2 cellular contexts compared by ENCODE assay signal in the genomic region with DNA sequence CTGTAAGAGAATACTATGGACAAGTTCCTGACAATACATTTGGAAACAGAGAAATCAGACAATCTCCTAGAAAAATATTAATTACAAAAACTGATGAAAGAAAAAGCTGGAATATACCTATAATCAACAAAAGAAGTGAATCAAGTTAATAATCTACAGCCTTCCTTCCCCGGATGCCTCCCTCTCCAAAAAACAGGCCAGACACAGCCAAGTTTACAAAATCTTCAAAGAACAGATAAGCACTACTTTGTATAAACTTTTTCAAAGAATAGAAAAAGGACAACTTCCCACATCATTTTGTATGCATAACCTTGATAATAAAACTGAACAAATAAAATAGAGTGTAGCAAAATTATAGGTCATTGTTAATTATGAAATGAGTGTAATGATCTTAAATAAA.
TF ChIP-seq lines count a peak whose summit lies in the region.

No MANE protein-coding gene starts in this region.

TF ChIP-seq in K562, 482 proteins besides CTCF, POLR2A, EP300 and RAD21:
- TF ChIP-seq, protein P1, sequence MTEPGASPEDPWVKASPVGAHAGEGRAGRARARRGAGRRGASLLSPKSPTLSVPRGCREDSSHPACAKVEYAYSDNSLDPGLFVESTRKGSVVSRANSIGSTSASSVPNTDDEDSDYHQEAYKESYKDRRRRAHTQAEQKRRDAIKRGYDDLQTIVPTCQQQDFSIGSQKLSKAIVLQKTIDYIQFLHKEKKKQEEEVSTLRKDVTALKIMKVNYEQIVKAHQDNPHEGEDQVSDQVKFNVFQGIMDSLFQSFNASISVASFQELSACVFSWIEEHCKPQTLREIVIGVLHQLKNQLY (CRISPR knock-in tag; conservative IDR thresholded peaks at IDR 0.05) = no peak
- no peak for TF ChIP-seq MEF2D (tag; conservative IDR thresholded peaks at IDR 0.05; ENCODE audit: low read depth)
- TF ChIP-seq MXI1 (IDR thresholded peaks at IDR 0.05; ENCODE audit: low read depth, low read length) = no peak
- no peak for TF ChIP-seq ZNF41 (CRISPR knock-in tag; conservative IDR thresholded peaks at IDR 0.05)
- TF ChIP-seq SMARCA4 (IDR thresholded peaks at IDR 0.05) = no peak
- TF ChIP-seq MEF2A (IDR thresholded peaks at IDR 0.05; ENCODE audit: control insufficient read depth, low read depth, low read length) = no peak
- no peak for TF ChIP-seq MAFK (IDR thresholded peaks at IDR 0.05; ENCODE audit: low read length)
- no peak for TF ChIP-seq EP400 (IDR thresholded peaks at IDR 0.05)
- no peak for TF ChIP-seq XRCC3 (IDR thresholded peaks at IDR 0.05)
- TF ChIP-seq OTX1 (CRISPR knock-in tag; IDR thresholded peaks at IDR 0.05) = no peak
- TF ChIP-seq TAF9B (IDR thresholded peaks at IDR 0.05; ENCODE audit: partially characterized antibody) = no peak
- no peak for TF ChIP-seq SIN3A (IDR thresholded peaks at IDR 0.05; ENCODE audit: borderline replicate concordance in 2 of 2, control insufficient read depth in 1 of 2, low read depth in 2 of 2, low read length in 2 of 2)
- TF ChIP-seq, protein P2, sequence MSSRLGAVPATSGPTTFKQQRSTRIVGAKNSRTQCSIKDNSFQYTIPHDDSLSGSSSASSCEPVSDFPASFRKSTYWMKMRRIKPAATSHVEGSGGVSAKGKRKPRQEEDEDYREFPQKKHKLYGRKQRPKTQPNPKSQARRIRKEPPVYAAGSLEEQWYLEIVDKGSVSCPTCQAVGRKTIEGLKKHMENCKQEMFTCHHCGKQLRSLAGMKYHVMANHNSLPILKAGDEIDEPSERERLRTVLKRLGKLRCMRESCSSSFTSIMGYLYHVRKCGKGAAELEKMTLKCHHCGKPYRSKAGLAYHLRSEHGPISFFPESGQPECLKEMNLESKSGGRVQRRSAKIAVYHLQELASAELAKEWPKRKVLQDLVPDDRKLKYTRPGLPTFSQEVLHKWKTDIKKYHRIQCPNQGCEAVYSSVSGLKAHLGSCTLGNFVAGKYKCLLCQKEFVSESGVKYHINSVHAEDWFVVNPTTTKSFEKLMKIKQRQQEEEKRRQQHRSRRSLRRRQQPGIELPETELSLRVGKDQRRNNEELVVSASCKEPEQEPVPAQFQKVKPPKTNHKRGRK (tag; IDR thresholded peaks at IDR 0.05) = no peak
- no peak for TF ChIP-seq SREBF1 (IDR thresholded peaks at IDR 0.05; ENCODE audit: borderline replicate concordance, low read depth, low read length)
- no peak for TF ChIP-seq POLR2AphosphoS2 (IDR thresholded peaks at IDR 0.05; ENCODE audit: low read length)
- TF ChIP-seq FOXJ3 (CRISPR knock-in tag; IDR thresholded peaks at IDR 0.05) = no peak
- TF ChIP-seq STAG1 (CRISPR knock-in tag; IDR thresholded peaks at IDR 0.05; ENCODE audit: borderline replicate concordance) = no peak
- no peak for TF ChIP-seq ZHX1 (conservative IDR thresholded peaks at IDR 0.05; ENCODE audit: low read length)
- no peak for TF ChIP-seq HOXB6 (CRISPR knock-in tag; IDR thresholded peaks at IDR 0.05; ENCODE audit: borderline replicate concordance)
TF ChIP-seq in K562: peak in this region for 0.

TF ChIP-seq in HepG2, 621 proteins besides CTCF, POLR2A, EP300 and RAD21 (continued from another document):
- TF ChIP-seq, protein P3, sequence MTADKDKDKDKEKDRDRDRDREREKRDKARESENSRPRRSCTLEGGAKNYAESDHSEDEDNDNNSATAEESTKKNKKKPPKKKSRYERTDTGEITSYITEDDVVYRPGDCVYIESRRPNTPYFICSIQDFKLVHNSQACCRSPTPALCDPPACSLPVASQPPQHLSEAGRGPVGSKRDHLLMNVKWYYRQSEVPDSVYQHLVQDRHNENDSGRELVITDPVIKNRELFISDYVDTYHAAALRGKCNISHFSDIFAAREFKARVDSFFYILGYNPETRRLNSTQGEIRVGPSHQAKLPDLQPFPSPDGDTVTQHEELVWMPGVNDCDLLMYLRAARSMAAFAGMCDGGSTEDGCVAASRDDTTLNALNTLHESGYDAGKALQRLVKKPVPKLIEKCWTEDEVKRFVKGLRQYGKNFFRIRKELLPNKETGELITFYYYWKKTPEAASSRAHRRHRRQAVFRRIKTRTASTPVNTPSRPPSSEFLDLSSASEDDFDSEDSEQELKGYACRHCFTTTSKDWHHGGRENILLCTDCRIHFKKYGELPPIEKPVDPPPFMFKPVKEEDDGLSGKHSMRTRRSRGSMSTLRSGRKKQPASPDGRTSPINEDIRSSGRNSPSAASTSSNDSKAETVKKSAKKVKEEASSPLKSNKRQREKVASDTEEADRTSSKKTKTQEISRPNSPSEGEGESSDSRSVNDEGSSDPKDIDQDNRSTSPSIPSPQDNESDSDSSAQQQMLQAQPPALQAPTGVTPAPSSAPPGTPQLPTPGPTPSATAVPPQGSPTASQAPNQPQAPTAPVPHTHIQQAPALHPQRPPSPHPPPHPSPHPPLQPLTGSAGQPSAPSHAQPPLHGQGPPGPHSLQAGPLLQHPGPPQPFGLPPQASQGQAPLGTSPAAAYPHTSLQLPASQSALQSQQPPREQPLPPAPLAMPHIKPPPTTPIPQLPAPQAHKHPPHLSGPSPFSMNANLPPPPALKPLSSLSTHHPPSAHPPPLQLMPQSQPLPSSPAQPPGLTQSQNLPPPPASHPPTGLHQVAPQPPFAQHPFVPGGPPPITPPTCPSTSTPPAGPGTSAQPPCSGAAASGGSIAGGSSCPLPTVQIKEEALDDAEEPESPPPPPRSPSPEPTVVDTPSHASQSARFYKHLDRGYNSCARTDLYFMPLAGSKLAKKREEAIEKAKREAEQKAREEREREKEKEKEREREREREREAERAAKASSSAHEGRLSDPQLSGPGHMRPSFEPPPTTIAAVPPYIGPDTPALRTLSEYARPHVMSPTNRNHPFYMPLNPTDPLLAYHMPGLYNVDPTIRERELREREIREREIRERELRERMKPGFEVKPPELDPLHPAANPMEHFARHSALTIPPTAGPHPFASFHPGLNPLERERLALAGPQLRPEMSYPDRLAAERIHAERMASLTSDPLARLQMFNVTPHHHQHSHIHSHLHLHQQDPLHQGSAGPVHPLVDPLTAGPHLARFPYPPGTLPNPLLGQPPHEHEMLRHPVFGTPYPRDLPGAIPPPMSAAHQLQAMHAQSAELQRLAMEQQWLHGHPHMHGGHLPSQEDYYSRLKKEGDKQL (CRISPR knock-in tag; IDR thresholded peaks at IDR 0.05; ENCODE audit: low read depth) = peak; percentile 25; the same call in 1 of the 2 replicates
- TF ChIP-seq TCF7 (IDR thresholded peaks at IDR 0.05; ENCODE audit: low read depth) = peak; percentile 39
- no peak for TF ChIP-seq NKX3-1 (CRISPR knock-in tag; IDR thresholded peaks at IDR 0.05)
- no peak for TF ChIP-seq FOXO1 (CRISPR knock-in tag; IDR thresholded peaks at IDR 0.05)
- no peak for TF ChIP-seq EED (CRISPR knock-in tag; IDR thresholded peaks at IDR 0.05)
- peak; percentile 83; the same call in 1 of the 2 replicates for TF ChIP-seq HNRNPUL1 (IDR thresholded peaks at IDR 0.05; ENCODE audit: low read depth, low read length)
